ENCODE assay signal across 8 cellular contexts in the genomic region with DNA sequence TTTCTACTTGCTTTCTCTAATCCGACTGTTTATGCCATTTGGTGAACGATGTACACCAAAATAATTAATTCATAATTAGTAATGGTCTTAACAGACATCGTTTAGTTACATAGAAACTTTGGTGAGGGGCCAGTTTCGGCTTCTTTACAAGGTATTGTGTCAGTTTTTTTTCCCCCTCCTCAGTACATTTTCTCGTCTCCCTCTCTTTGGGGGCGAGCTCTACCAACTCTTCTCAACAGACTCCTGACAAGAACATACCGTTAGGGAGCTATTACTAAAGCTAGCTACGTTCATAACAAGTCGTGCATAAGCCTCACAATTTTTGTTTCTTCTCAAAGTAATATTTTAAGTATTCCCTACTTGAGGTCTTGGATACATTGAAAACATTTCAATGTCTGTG. TPM values are rescaled to one million over a fixed set of nuclear protein-coding genes. Genes with fewer than 3 reads are reported as not detected.
DNase-seq lines count a peak whose midpoint lies in the region; ATAC-seq and TF ChIP-seq lines count a peak whose summit lies in the region.

No MANE protein-coding gene starts in this region.

- H3K36me3 ChIP-seq in Peyer's patch (no peaks in the 10 kb centered on the region), esophagus squamous epithelium (no peaks in the 10 kb centered on the region), rectal smooth muscle tissue (ENCODE audit: control insufficient read depth, insufficient read depth, low read length) (no peaks in the 10 kb centered on the region)

- H3K9me3 ChIP-seq in Peyer's patch, result no peaks in the 10 kb centered on the region
- H3K9me3 ChIP-seq in esophagus squamous epithelium, result no peaks in the 10 kb centered on the region

- H3K27ac ChIP-seq in Peyer's patch (no peak overlapping the region), esophagus squamous epithelium (peak overlapping the region in 3 of 4 donors; percentile 88 to 96 (median 91)), rectal smooth muscle tissue (ENCODE audit: low read depth, low read length) (no peak overlapping the region)

- H3K4me1 ChIP-seq in Peyer's patch (peaks cover 4 to 20% (median 5%) of the 10 kb centered on the region in 4 donors), esophagus squamous epithelium (peaks cover 8 to 71% (median 19%) of the 10 kb centered on the region in 3 donors), rectal smooth muscle tissue (ENCODE audit: control insufficient read depth, insufficient read depth, low read length) (peaks cover 10% of the 10 kb centered on the region)

- H3K27me3 ChIP-seq in Peyer's patch, result no peaks in the 10 kb centered on the region
- no peaks in the 10 kb centered on the region for H3K27me3 ChIP-seq in esophagus squamous epithelium
- H3K27me3 ChIP-seq in rectal smooth muscle tissue (ENCODE audit: control insufficient read depth, insufficient read depth, low read length), result no peaks in the 10 kb centered on the region

- DNase-seq in GM12865 (ENCODE audit: low read depth) (no peak), Peyer's patch (no peak), esophagus squamous epithelium (lab: John Stamatoyannopoulos, UW) (no peak), NCI-H2171 (lab: John Stamatoyannopoulos, UW) (no peak)

- H3K4me3 ChIP-seq in GM12865 (ENCODE audit: low read depth, low read length), result peak overlapping the region; percentile 82
- peak overlapping the region; percentile 71 to 98 (median 72) for H3K4me3 ChIP-seq in Peyer's patch
- peak overlapping the region; percentile 74 to 95 (median 90) for H3K4me3 ChIP-seq in esophagus squamous epithelium
- H3K4me3 ChIP-seq in rectal smooth muscle tissue (ENCODE audit: low read length), result peak overlapping the region; percentile 88

- TF ChIP-seq CTCF in GM12865 (IDR thresholded peaks at IDR 0.05; ENCODE audit: insufficient read depth, low read depth, low read length, missing control alignments) (no peak), Peyer's patch (IDR thresholded peaks at IDR 0.05) (no peak), esophagus squamous epithelium (IDR thresholded peaks at IDR 0.05) (no peak)

- no peak for TF ChIP-seq POLR2A in Peyer's patch (IDR thresholded peaks at IDR 0.05)
- TF ChIP-seq POLR2A in esophagus squamous epithelium (IDR thresholded peaks at IDR 0.05), result no peak

- intact Hi-C loops in esophagus squamous epithelium (cut with DNase I), result no loop called here

- H3K9ac ChIP-seq in rectal smooth muscle tissue (ENCODE audit: low read length), result no peak overlapping the region

- ATAC-seq in HG02642 (IDR thresholded peaks at IDR 0.05; ENCODE audit: poor library complexity, unreplicated experiment) (no peak), GM18907 (IDR thresholded peaks at IDR 0.05; ENCODE audit: unreplicated experiment) (no peak), GM18858 (IDR thresholded peaks at IDR 0.05; ENCODE audit: unreplicated experiment) (no peak)

- WGBS in esophagus squamous epithelium, 2 donors, result 3 to 7% methylated on average over 9 of the region's 9 CpGs

RNA-seq across cellular contexts. Expression of a gene that starts 1.4 kb away (rescaled TPM):
- total RNA-seq in Peyer's patch, result 100 to 1,000 TPM in 1 of 4 donors, 10 to 100 TPM in 3; 67.4 to 138 (median 78.8) TPM
- total RNA-seq in esophagus squamous epithelium, result 10 to 100 TPM; 25.4 to 70.8 (median 51.0) TPM

RNA-seq across cellular contexts. Expression of a gene that starts 39.3 kb away (rescaled TPM):
- total RNA-seq in Peyer's patch (not detected), esophagus squamous epithelium (not detected)

Comparison
In these comparisons a context has a peak if more than half of its experiments do, and no peak if none do; other contexts are left out.
1. H3K27ac ChIP-seq: peak in esophagus squamous epithelium (3 of 4); none in Peyer's patch (0 of 4) and rectal smooth muscle tissue (single experiment).
2. Peak in every context shown above with its lines, with median percentiles within 50 percentile points of each other: H3K4me3 ChIP-seq.